Comparison of ENCODE assay signal across 30 cellular contexts in genomic region chr20:21739161-21739560, GRCh38. TPM values are rescaled to one million over a fixed set of nuclear protein-coding genes. Genes with fewer than 3 reads are reported as not detected.
"Had no signal": no experiment of that assay in that cellular context is flagged by ENCODE, and none has a peak within 500 bp of the region (broad histone marks: within the 10 kb centered on the region; RNA-seq: fewer than 3 reads in every experiment).

No MANE protein-coding gene starts in this region.

- H3K9me3 ChIP-seq: ascending aorta, body of pancreas had no signal

- ATAC-seq: activated naive CD4-positive, alpha-beta T cell treated with anti-CD3 and anti-CD28 coated beads, Interleukin-2, amount 50 U/mL, for 72 hours; activated naive CD8-positive, alpha-beta T cell treated with anti-CD3 and anti-CD28 coated beads, Interleukin-2, amount 50 U/mL, for 24 hours; activated T-cell treated with anti-CD3 and anti-CD28 coated beads, Interleukin-2, amount 50 U/mL, for 4 hours; body of pancreas; PC-3; T-cell had no signal

- H3K27me3 ChIP-seq: ascending aorta, body of pancreas had no signal

- H3K27ac ChIP-seq: ascending aorta, body of pancreas, SK-N-MC, VCaP had no signal

- H3K36me3 ChIP-seq: ascending aorta had no signal

- DNase-seq: activated CD4-positive, alpha-beta memory T cell treated with anti-CD3 and anti-CD28 coated beads for 36 hours; activated CD4-positive, alpha-beta T cell treated with anti-CD3 and anti-CD28 coated beads, Interleukin-2, amount 10 ng/mL, durations not matched to agents 7 days and 5 days; activated CD4-positive, CD25-positive, alpha-beta regulatory T cell; activated CD8-positive, alpha-beta memory T cell treated with anti-CD3 and anti-CD28 coated beads for 24 hours; activated effector memory CD4-positive, alpha-beta T cell treated with anti-CD3 and anti-CD28 coated beads, Interleukin-2, amount 50 U/mL, for 16 hours; activated naive CD4-positive, alpha-beta T cell treated with Interleukin-2 at 50 U/mL for 16 hours; activated naive CD8-positive, alpha-beta T cell treated with anti-CD3 and anti-CD28 coated beads, Interleukin-2, amount 50 U/mL, for 24 hours; activated T-cell treated with anti-CD3 and anti-CD28 coated beads, Interleukin-2, amount 50 U/mL, for 4 hours; amniotic stem cell; body of pancreas; central memory CD4-positive, alpha-beta T cell; KG1; NCI-H1048; NCI-H146; NCI-H187 treated with DMSO at 0.1 percent for 48 hours; NCI-H446; NCI-H524; NCI-H82; PC-3; T-cell had no signal

- H3K4me1 ChIP-seq: ascending aorta, body of pancreas had no signal

- H3K4me3 ChIP-seq: ascending aorta, body of pancreas, SK-N-MC had no signal

- FAIRE-seq: bronchial epithelial cell, RCC 7860 had no signal

RNA-seq across cellular contexts. Expression of gene PAX1, which starts 33.7 kb away (rescaled TPM):
- total RNA-seq: activated CD4-positive, alpha-beta memory T cell treated with anti-CD3 and anti-CD28 coated beads for 36 hours; activated CD4-positive, alpha-beta T cell treated with anti-CD3 and anti-CD28 coated beads, Interleukin-2, amount 10 ng/mL, durations not matched to agents 7 days and 5 days; activated naive CD4-positive, alpha-beta T cell treated with anti-CD3 and anti-CD28 coated beads, Interleukin-2, amount 50 U/mL, for 72 hours; activated T-cell treated with anti-CD3 and anti-CD28 coated beads, Interleukin-2, amount 50 U/mL, for 4 hours; ascending aorta; body of pancreas; bronchial epithelial cell; chondrocyte; LHCN-M2; M059J; PC-3; T-cell; T-helper 2 cell treated with Interferon-gamma antibody and Interleukin-4, amounts not matched to agents 100 ng/mL and 5 ng/mL, for 36 hours had no signal
